Comparison of ENCODE assay signal across 8 cellular contexts in the genomic region with DNA sequence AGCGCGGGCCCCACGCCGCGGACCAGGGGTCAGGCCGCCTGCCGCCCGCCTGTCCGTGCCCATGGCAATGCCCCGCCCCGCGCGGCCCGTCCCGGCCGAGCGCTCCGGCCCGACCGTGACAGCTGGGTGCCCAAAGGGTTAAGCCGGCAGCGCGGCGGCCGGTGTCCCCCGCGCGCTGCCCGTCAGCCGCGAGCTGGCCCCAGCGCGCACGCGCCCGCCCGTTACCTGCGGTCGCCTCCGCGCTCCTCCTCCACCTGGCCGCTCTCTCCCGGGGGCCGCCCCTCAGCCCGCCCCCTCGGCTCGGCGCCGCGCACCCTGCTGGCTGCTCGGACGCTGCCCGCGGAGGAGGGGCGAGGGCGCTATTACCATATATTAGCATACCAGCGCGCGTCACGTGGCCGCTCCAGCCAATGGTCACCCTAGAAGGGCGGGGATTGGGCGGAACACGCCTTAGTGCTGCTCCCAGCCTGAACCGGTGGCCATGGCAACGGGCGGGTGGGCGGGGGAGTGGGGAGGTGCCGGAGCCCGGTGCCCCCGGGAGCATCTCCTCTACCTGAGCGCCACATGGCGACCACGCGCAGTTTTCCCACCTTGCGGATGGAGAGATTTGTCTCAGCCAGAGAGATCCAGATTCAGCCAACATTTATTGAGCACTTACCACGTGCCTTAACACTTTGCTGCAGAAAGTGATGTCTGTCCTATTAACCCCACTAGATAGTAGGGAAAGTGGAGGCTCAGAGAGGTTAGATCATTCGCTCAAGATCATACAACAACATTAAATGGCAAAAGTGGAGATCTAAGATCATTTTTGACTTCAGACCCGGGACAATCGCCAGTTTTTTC. TPM values are rescaled to one million over a fixed set of nuclear protein-coding genes. Genes with fewer than 3 reads are reported as not detected.
DNase-seq lines count a peak whose midpoint lies in the region; TF ChIP-seq lines count a peak whose summit lies in the region.

A gene with protein sequence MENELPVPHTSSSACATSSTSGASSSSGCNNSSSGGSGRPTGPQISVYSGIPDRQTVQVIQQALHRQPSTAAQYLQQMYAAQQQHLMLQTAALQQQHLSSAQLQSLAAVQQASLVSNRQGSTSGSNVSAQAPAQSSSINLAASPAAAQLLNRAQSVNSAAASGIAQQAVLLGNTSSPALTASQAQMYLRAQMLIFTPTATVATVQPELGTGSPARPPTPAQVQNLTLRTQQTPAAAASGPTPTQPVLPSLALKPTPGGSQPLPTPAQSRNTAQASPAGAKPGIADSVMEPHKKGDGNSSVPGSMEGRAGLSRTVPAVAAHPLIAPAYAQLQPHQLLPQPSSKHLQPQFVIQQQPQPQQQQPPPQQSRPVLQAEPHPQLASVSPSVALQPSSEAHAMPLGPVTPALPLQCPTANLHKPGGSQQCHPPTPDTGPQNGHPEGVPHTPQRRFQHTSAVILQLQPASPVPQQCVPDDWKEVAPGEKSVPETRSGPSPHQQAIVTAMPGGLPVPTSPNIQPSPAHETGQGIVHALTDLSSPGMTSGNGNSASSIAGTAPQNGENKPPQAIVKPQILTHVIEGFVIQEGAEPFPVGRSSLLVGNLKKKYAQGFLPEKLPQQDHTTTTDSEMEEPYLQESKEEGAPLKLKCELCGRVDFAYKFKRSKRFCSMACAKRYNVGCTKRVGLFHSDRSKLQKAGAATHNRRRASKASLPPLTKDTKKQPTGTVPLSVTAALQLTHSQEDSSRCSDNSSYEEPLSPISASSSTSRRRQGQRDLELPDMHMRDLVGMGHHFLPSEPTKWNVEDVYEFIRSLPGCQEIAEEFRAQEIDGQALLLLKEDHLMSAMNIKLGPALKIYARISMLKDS (minus strand): TSS at position 345 of the 843 bp plus-strand sequence. CDS start 55,556 bp downstream, outside the sequence.

- H3K9ac ChIP-seq in subcutaneous abdominal adipose tissue (ENCODE audit: low read length in 5 of 5): peak within 1 kb of the TSS in 4 of 5 donors; percentile 72 to 77 (median 74)

- TF ChIP-seq CTCF in HFF-Myc (IDR thresholded peaks at IDR 0.05; ENCODE audit: low read depth, low read length, missing control alignments) (no peak), neutrophil (IDR thresholded peaks at IDR 0.05) (peak; percentile 60)

- peak within 1 kb of the TSS; percentile 72 for H3K4me3 Mint-ChIP-seq in activated naive CD4-positive, alpha-beta T cell treated with anti-CD3 and anti-CD28 coated beads, Interleukin-2, amount 50 U/mL, for 24 hours

- H3K4me3 ChIP-seq in HFF-Myc (replicated peaks; ENCODE audit: low read depth, low read length) (peak within 1 kb of the TSS; percentile 71), neutrophil (ENCODE audit: low read depth in 1 of 2, low read length in 1 of 2) (peak within 1 kb of the TSS; percentile 58 to 63), subcutaneous abdominal adipose tissue (ENCODE audit: low read depth in 1 of 5, low read length in 5 of 5) (peak within 1 kb of the TSS; percentile 64 to 79 (median 70))

- in situ Hi-C loops in G401 (cut with HindIII; ENCODE audit: low sequenced_read_pairs): no loop called here

- peak; percentile 99 for DNase-seq in G401 (ENCODE audit: low spot score)
- DNase-seq in HFF-Myc (ENCODE audit: extremely low read depth, low read depth): peak; percentile 87
- peak; percentile 94 for DNase-seq in NCI-H1048 (lab: John Stamatoyannopoulos, UW)
- DNase-seq in SKM-1 (lab: John Stamatoyannopoulos, UW; ENCODE audit: unreplicated experiment): peak; percentile 11
- DNase-seq in globus pallidus (ENCODE audit: low spot score): peak; percentile 99

- H3K9me3 Mint-ChIP-seq in activated naive CD4-positive, alpha-beta T cell treated with anti-CD3 and anti-CD28 coated beads, Interleukin-2, amount 50 U/mL, for 24 hours: no peaks in the 10 kb centered on the region

- H3K27ac Mint-ChIP-seq in activated naive CD4-positive, alpha-beta T cell treated with anti-CD3 and anti-CD28 coated beads, Interleukin-2, amount 50 U/mL, for 24 hours: peak within 1 kb of the TSS; percentile 48

- peaks cover 4% of the 10 kb centered on the region for H3K4me1 Mint-ChIP-seq in activated naive CD4-positive, alpha-beta T cell treated with anti-CD3 and anti-CD28 coated beads, Interleukin-2, amount 50 U/mL, for 24 hours

- H3K27me3 ChIP-seq in neutrophil (peaks cover 59% of the 10 kb centered on the region), subcutaneous abdominal adipose tissue (ENCODE audit: control insufficient read depth in 5 of 5, insufficient read depth in 4 of 5, low read length in 5 of 5) (no peaks in the 10 kb centered on the region)

- H3K27ac ChIP-seq in neutrophil (no peak within 1 kb of the TSS), subcutaneous abdominal adipose tissue (ENCODE audit: low read depth, low read length) (no peak within 1 kb of the TSS)

- peaks cover 6% of the 10 kb centered on the region for H3K27me3 Mint-ChIP-seq in activated naive CD4-positive, alpha-beta T cell treated with anti-CD3 and anti-CD28 coated beads, Interleukin-2, amount 50 U/mL, for 24 hours

- H3K36me3 ChIP-seq in neutrophil (no peaks in the 10 kb centered on the region), subcutaneous abdominal adipose tissue (ENCODE audit: control insufficient read depth in 5 of 5, insufficient read depth in 5 of 5, low read length in 5 of 5) (no peaks in the 10 kb centered on the region)

- H3K4me1 ChIP-seq in neutrophil (ENCODE audit: control insufficient read depth in 1 of 2, insufficient read depth in 1 of 2, low read depth in 1 of 2, low read length in 1 of 2): peaks cover 8 to 15% of the 10 kb centered on the region in 2 experiments
- H3K4me1 ChIP-seq in subcutaneous abdominal adipose tissue (ENCODE audit: control insufficient read depth in 5 of 5, insufficient read depth in 5 of 5, low read length in 5 of 5): peaks cover 2 to 44% (median 18%) of the 10 kb centered on the region in 5 donors

- H3K9me3 ChIP-seq in neutrophil: no peaks in the 10 kb centered on the region
- no peaks in the 10 kb centered on the region for H3K9me3 ChIP-seq in subcutaneous abdominal adipose tissue (ENCODE audit: control insufficient read depth in 5 of 5, low read length in 5 of 5)

- no peaks in the 10 kb centered on the region for H3K36me3 Mint-ChIP-seq in activated naive CD4-positive, alpha-beta T cell treated with anti-CD3 and anti-CD28 coated beads, Interleukin-2, amount 50 U/mL, for 24 hours

RNA-seq across cellular contexts. Expression of the gene that starts here (rescaled TPM):
- total RNA-seq in G401 (2014; rRNA removed; shearing (Covaris generic)): 54.6 and 71.9 TPM in 2 replicates

Comparison
In these comparisons a context has a peak if more than half of its experiments do, and no peak if none do; other contexts are left out.
1. DNase-seq: peak in every context shown above with its lines; median percentile 99 in G401; 99 in globus pallidus; 94 in NCI-H1048; 87 in HFF-Myc; 11 in SKM-1.